In the genomic region with DNA sequence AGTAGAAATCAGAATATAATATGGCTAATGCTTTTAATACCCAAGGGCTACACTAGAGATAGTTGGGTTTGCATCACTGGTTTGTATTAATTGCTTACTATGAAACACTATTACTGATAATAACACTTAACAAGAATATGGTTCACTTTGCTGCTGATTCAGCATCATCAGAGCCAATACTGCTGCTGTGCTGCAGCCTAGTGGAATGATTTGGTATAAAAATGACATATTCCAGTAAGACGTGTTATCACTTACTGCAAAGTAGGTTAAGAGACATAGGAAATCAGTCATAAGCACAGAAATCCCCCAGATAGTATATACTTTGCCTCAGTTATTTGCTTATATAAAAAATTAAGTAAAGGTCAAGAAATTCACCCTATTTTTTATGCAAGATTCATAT, we compare ENCODE assay signal across 7 cellular contexts. TPM values are rescaled to one million over a fixed set of nuclear protein-coding genes. Genes with fewer than 3 reads are reported as not detected.
DNase-seq lines count a peak whose midpoint lies in the region; ATAC-seq, FAIRE-seq and TF ChIP-seq lines count a peak whose summit lies in the region.

No MANE protein-coding gene starts in this region.

- no peaks in the 10 kb centered on the region for H3K36me3 Mint-ChIP-seq in neural crest cell (ENCODE audit: low read depth)
- no peaks in the 10 kb centered on the region for H3K36me3 Mint-ChIP-seq in activated T-helper 17 cell treated with anti-CD3 and anti-CD28 coated beads, Interleukin-2, amount 50 U/mL, for 72 hours (ENCODE audit: low read depth)
- no peaks in the 10 kb centered on the region for H3K36me3 Mint-ChIP-seq in activated CD8-positive, alpha-beta memory T cell treated with anti-CD3 and anti-CD28 coated beads, Interleukin-2, amount 10 ng/mL, durations not matched to agents 7 days and 5 days

- H3K4me2 ChIP-seq in GM23248 (ENCODE audit: unreplicated experiment) (no peak overlapping the region), K562 (ENCODE audit: insufficient read depth, low read length) (no peak overlapping the region)

- POLR2A ChIA-PET in K562 (lab: Yijun Ruan, JAX) = no interaction called here

- no peaks in the 10 kb centered on the region for H4K20me1 ChIP-seq in GM23248 (ENCODE audit: insufficient read depth)
- no peaks in the 10 kb centered on the region for H4K20me1 ChIP-seq in K562 (replicated peaks; ENCODE audit: control insufficient read depth, insufficient read depth, low read length)

- peak; percentile 62 for DNase-seq in GM23248
- peak; percentile 15 for DNase-seq in NCI-H1092 (lab: John Stamatoyannopoulos, UW)
- peak in 1 of 4 experiments; percentile 9 for DNase-seq in K562 (ENCODE audit: extremely low read depth in 1 of 4, low spot score in 3 of 4)
- no peak for DNase-seq in neural crest cell (ENCODE audit: low read depth, low spot score)
- no peak for DNase-seq in activated T-cell treated with anti-CD3 and anti-CD28 coated beads, Interleukin-2, amount 50 U/mL, for 1 hour
- no peak for DNase-seq in activated CD8-positive, alpha-beta memory T cell treated with anti-CD3 and anti-CD28 coated beads, Interleukin-2, amount 10 ng/mL, durations not matched to agents 7 days and 5 days

- no peaks in the 10 kb centered on the region for H3F3A ChIP-seq in GM23248 (ENCODE audit: insufficient read depth)

- peak in 1 of 2 experiments; percentile 28; a peak in 1 of 4 replicates for TF ChIP-seq RAD21 in K562 (CRISPR knock-in tag; conservative IDR thresholded peaks at IDR 0.05 in 1 of 2, IDR thresholded peaks at IDR 0.05 in 1 of 2)

- TF ChIP-seq EP300 in K562 (IDR thresholded peaks at IDR 0.05; ENCODE audit: low read length) = no peak

- BruUV-seq in K562 (replicated peaks; lab: Mats Ljungman, UMichigan) = no TSS peak

- no peaks in the 10 kb centered on the region for H3K4me1 ChIP-seq in GM23248 (ENCODE audit: insufficient read depth)
- H3K4me1 ChIP-seq in K562 (replicated peaks in 1 of 2; ENCODE audit: control insufficient read depth in 2 of 2, insufficient read depth in 2 of 2, low read length in 2 of 2) = no peaks in the 10 kb centered on the region

- H3K9me2 ChIP-seq in GM23248 (ENCODE audit: insufficient read depth) = no peaks in the 10 kb centered on the region

- H3K27me3 ChIP-seq in GM23248 (replicated peaks; ENCODE audit: insufficient read depth) (no peaks in the 10 kb centered on the region), K562 (ENCODE audit: control insufficient read depth in 2 of 2, insufficient read depth in 2 of 2, low read length in 2 of 2) (no peaks in the 10 kb centered on the region)

- TF ChIP-seq CTCF in K562 (IDR thresholded peaks at IDR 0.05 in 2 of 3, conservative IDR thresholded peaks at IDR 0.05 in 1 of 3; ENCODE audit: insufficient read depth in 2 of 3, low read depth in 1 of 3, low read length in 3 of 3) (no peak; a peak in 1 of 6 replicates), neural crest cell (conservative IDR thresholded peaks at IDR 0.05) (peak; percentile 71)

- peak overlapping the region; percentile 68 for H3K4me3 Mint-ChIP-seq in neural crest cell
- no peak overlapping the region for H3K4me3 Mint-ChIP-seq in activated T-helper 17 cell treated with anti-CD3 and anti-CD28 coated beads, Interleukin-2, amount 50 U/mL, for 72 hours
- no peak overlapping the region for H3K4me3 Mint-ChIP-seq in activated CD8-positive, alpha-beta memory T cell treated with anti-CD3 and anti-CD28 coated beads, Interleukin-2, amount 10 ng/mL, durations not matched to agents 7 days and 5 days

- CTCF ChIA-PET in K562 (lab: Yijun Ruan, JAX; ENCODE audit: low intra/inter-chr PET ratio) = no interaction called here
- CTCF ChIA-PET in activated CD8-positive, alpha-beta memory T cell treated with anti-CD3 and anti-CD28 coated beads, Interleukin-2, amount 10 ng/mL, durations not matched to agents 7 days and 5 days (lab: Charles Lee) = no interaction called here

- no peak overlapping the region for H3K9ac ChIP-seq in GM23248
- H3K9ac ChIP-seq in K562 (ENCODE audit: insufficient read depth in 1 of 2, low read depth in 2 of 2, low read length in 2 of 2) = no peak overlapping the region

- H3K79me2 ChIP-seq in GM23248 (ENCODE audit: insufficient read depth) (no peaks in the 10 kb centered on the region), K562 (ENCODE audit: control insufficient read depth, insufficient read depth, low read length) (no peaks in the 10 kb centered on the region)

- H3K27ac ChIP-seq in GM23248 = no peak overlapping the region
- H3K27ac ChIP-seq in K562 (ENCODE audit: extremely low read depth, low read depth, low read length) = no peak overlapping the region

- H3K4me3 ChIP-seq in GM23248 (no peak overlapping the region), K562 (no peak overlapping the region)

- no peaks in the 10 kb centered on the region for H3K27me3 Mint-ChIP-seq in neural crest cell (ENCODE audit: low read depth)
- no peaks in the 10 kb centered on the region for H3K27me3 Mint-ChIP-seq in activated T-helper 17 cell treated with anti-CD3 and anti-CD28 coated beads, Interleukin-2, amount 50 U/mL, for 72 hours
- no peaks in the 10 kb centered on the region for H3K27me3 Mint-ChIP-seq in activated CD8-positive, alpha-beta memory T cell treated with anti-CD3 and anti-CD28 coated beads, Interleukin-2, amount 10 ng/mL, durations not matched to agents 7 days and 5 days

- H3K27ac Mint-ChIP-seq in neural crest cell (ENCODE audit: unreplicated experiment) = no peak overlapping the region
- H3K27ac Mint-ChIP-seq in activated T-helper 17 cell treated with anti-CD3 and anti-CD28 coated beads, Interleukin-2, amount 50 U/mL, for 72 hours = no peak overlapping the region
- H3K27ac Mint-ChIP-seq in activated CD8-positive, alpha-beta memory T cell treated with anti-CD3 and anti-CD28 coated beads, Interleukin-2, amount 10 ng/mL, durations not matched to agents 7 days and 5 days = no peak overlapping the region

- peaks cover 43% of the 10 kb centered on the region for H3K4me1 Mint-ChIP-seq in neural crest cell
- H3K4me1 Mint-ChIP-seq in activated T-helper 17 cell treated with anti-CD3 and anti-CD28 coated beads, Interleukin-2, amount 50 U/mL, for 72 hours = no peaks in the 10 kb centered on the region
- no peaks in the 10 kb centered on the region for H3K4me1 Mint-ChIP-seq in activated CD8-positive, alpha-beta memory T cell treated with anti-CD3 and anti-CD28 coated beads, Interleukin-2, amount 10 ng/mL, durations not matched to agents 7 days and 5 days

- no peak for FAIRE-seq in K562 (lab: Jason Lieb, UNC)

- in situ Hi-C loops in GM23248 (cut with MboI) (no loop called here), K562 (cut with MboI) (no loop called here)

- H3K9me1 ChIP-seq in K562 (ENCODE audit: control insufficient read depth, insufficient read depth, low read length) = no peaks in the 10 kb centered on the region

- H3K36me3 ChIP-seq in GM23248 (ENCODE audit: low read depth) = no peaks in the 10 kb centered on the region
- H3K36me3 ChIP-seq in K562 (ENCODE audit: control insufficient read depth, insufficient read depth, low read length) = no peaks in the 10 kb centered on the region

- intact Hi-C loops in K562 (cut with micrococcal nuclease) = no loop called here

- 0% methylated on average over 1 of the region's 1 CpG for WGBS in GM23248 (ENCODE audit: low coverage in 1 of 2, low lambda C conversion rate in 2 of 2, missing lambda C conversion rate in 2 of 2), 2 experiments
- WGBS in K562 (ENCODE audit: insufficient coverage, low coverage, missing lambda C conversion rate) = 10% methylated on average over 1 of the region's 1 CpG

- TF ChIP-seq POLR2A in K562 (conservative IDR thresholded peaks at IDR 0.05) = no peak

- H3K9me3 Mint-ChIP-seq in neural crest cell = no peaks in the 10 kb centered on the region
- H3K9me3 Mint-ChIP-seq in activated T-helper 17 cell treated with anti-CD3 and anti-CD28 coated beads, Interleukin-2, amount 50 U/mL, for 72 hours = peaks cover 4% of the 10 kb centered on the region
- no peaks in the 10 kb centered on the region for H3K9me3 Mint-ChIP-seq in activated CD8-positive, alpha-beta memory T cell treated with anti-CD3 and anti-CD28 coated beads, Interleukin-2, amount 10 ng/mL, durations not matched to agents 7 days and 5 days (ENCODE audit: low read depth)

- H3K9me3 ChIP-seq in GM23248 (ENCODE audit: low read depth) = no peaks in the 10 kb centered on the region
- H3K9me3 ChIP-seq in K562 (replicated peaks; ENCODE audit: control insufficient read depth, insufficient read depth, low read depth, low read length) = no peaks in the 10 kb centered on the region; the same call in 1 of the 2 replicates

- no peak overlapping the region for H2AFZ ChIP-seq in GM23248
- H2AFZ ChIP-seq in K562 (ENCODE audit: low read depth, low read length) = no peak overlapping the region

- ATAC-seq in K562 = no peak
- no peak for ATAC-seq in activated T-helper 17 cell treated with anti-CD3 and anti-CD28 coated beads, Interleukin-2, amount 50 U/mL, for 72 hours (replicated peaks)
- no peak for ATAC-seq in activated CD8-positive, alpha-beta memory T cell treated with anti-CD3 and anti-CD28 coated beads, Interleukin-2, amount 10 ng/mL, durations not matched to agents 7 days and 5 days

TF ChIP-seq in K562, 482 proteins besides CTCF, POLR2A, EP300 and RAD21 (continues in another document):
- TF ChIP-seq ZNF316 (IDR thresholded peaks at IDR 0.05) = peak; percentile 56
- peak; percentile 66 for TF ChIP-seq MAFF (IDR thresholded peaks at IDR 0.05; ENCODE audit: low read length)

RNA-seq across cellular contexts. Expression of a gene that starts 2.8 kb away (rescaled TPM):
- 1.6 and 5.7 TPM in 2 replicates for total RNA-seq in GM23248 (2014; rRNA removed; shearing (Covaris generic))
- polyA plus RNA-seq in GM23248 (2016; fragmentation: Nextera tagmentation; extraction: Ambion mirVana) (1.7 and 2.1 TPM in 2 replicates), K562 (2011; rRNA removed) (not detected in 2 replicates), K562 (2014; fragmentation: Illumina TruSeq; extraction: Trizol) (not detected in 2 replicates), K562 (2014; fragmentation: Nextera tagmentation; extraction: Ambion mirVana) (not detected), K562 (2014; rRNA removed) (not detected in 2 replicates)
- total RNA-seq in K562 (2011; cell fraction: chromatin; rRNA removed; ENCODE audit: low replicate concordance) = not detected in 2 replicates
- total RNA-seq in K562 (2011; cell fraction: nucleolus; rRNA removed) = not detected in 2 replicates
- total RNA-seq in K562 (2011; cell fraction: nucleoplasm; rRNA removed) = not detected in 2 replicates
- total RNA-seq in K562 (2014; rRNA removed) (not detected in 2 replicates), K562 (2014; rRNA removed; fragmentation: Illumina TruSeq; extraction: Trizol) (not detected in 2 replicates), K562 (2015; rRNA removed; fragmentation: Illumina TruSeq; extraction: Trizol) (not detected in 2 replicates), K562 (2021) (not detected in 2 replicates), neural crest cell (4.8 TPM in 2 replicates)
- not detected in 2 replicates for polyA plus RNA-seq in K562 (2011; cell fraction: cytosol; rRNA removed)
- polyA plus RNA-seq in K562 (2011; cell fraction: nucleus; rRNA removed) = not detected in 2 replicates
- not detected in 2 replicates for polyA plus RNA-seq in K562 (2012)
- polyA minus RNA-seq in K562 (2011; rRNA and poly(A)+ RNA removed) = not detected in 2 replicates
- not detected in 2 replicates for polyA minus RNA-seq in K562 (2011; cell fraction: cytosol; rRNA and poly(A)+ RNA removed)
- 0.33 TPM in 1 of 2 replicates, not detected in the other for polyA minus RNA-seq in K562 (2011; cell fraction: nucleus; rRNA and poly(A)+ RNA removed)
- total RNA-seq in activated T-helper 17 cell treated with anti-CD3 and anti-CD28 coated beads, Interleukin-2, amount 50 U/mL, for 72 hours = not detected
- not detected for total RNA-seq in activated CD8-positive, alpha-beta memory T cell treated with anti-CD3 and anti-CD28 coated beads, Interleukin-2, amount 10 ng/mL, durations not matched to agents 7 days and 5 days

Comparison
In these comparisons a context has a peak if more than half of its experiments do, and no peak if none do; other contexts are left out.
1. DNase-seq: peak in GM23248 (single experiment) and NCI-H1092 (single experiment); none in neural crest cell (single experiment), activated T-cell treated with anti-CD3 and anti-CD28 coated beads, Interleukin-2, amount 50 U/mL, for 1 hour (single experiment) and activated CD8-positive, alpha-beta memory T cell treated with anti-CD3 and anti-CD28 coated beads, Interleukin-2, amount 10 ng/mL, durations not matched to agents 7 days and 5 days (single experiment).